Comparison of ENCODE assay signal across 13 cellular contexts in genomic region chr14:74840603-74841030, GRCh38. TPM values are rescaled to one million over a fixed set of nuclear protein-coding genes. Genes with fewer than 3 reads are reported as not detected.
DNase-seq lines count a peak whose midpoint lies in the region; ATAC-seq, FAIRE-seq and TF ChIP-seq lines count a peak whose summit lies in the region.
"Had no signal": no experiment of that assay in that cellular context is flagged by ENCODE, and none has a peak within 500 bp of the region (broad histone marks: within the 10 kb centered on the region; RNA-seq: fewer than 3 reads in every experiment).

No MANE protein-coding gene starts in this region.

- intact Hi-C loops in dorsolateral prefrontal cortex (cut with DNase I): no loop called here
- intact Hi-C loops in right cardiac atrium (cut with DNase I): no loop called here
- intact Hi-C loops in pancreas (cut with DNase I): no loop called here

- H3K27me3 Mint-ChIP-seq in CD4-positive, CD25-positive, alpha-beta regulatory T cell: no peaks in the 10 kb centered on the region
- no peaks in the 10 kb centered on the region for H3K27me3 Mint-ChIP-seq in activated T-helper 17 cell treated with anti-CD3 and anti-CD28 coated beads, Interleukin-2, amount 50 U/mL, for 72 hours

- H3K36me3 ChIP-seq in CD4-positive, CD25-positive, alpha-beta regulatory T cell (ENCODE audit: control insufficient read depth, insufficient read depth, low read length): no peaks in the 10 kb centered on the region
- peaks cover 0 to 7% (median 0%) of the 10 kb centered on the region in 3 donors for H3K36me3 ChIP-seq in pancreas

- H3K9me3 Mint-ChIP-seq in CD4-positive, CD25-positive, alpha-beta regulatory T cell: no peaks in the 10 kb centered on the region
- H3K9me3 Mint-ChIP-seq in activated T-helper 17 cell treated with anti-CD3 and anti-CD28 coated beads, Interleukin-2, amount 50 U/mL, for 72 hours: no peaks in the 10 kb centered on the region

- H3K27ac ChIP-seq in CD4-positive, CD25-positive, alpha-beta regulatory T cell (ENCODE audit: insufficient read depth, low read length, poor library complexity, severe bottlenecking): no peak overlapping the region
- H3K27ac ChIP-seq in dorsolateral prefrontal cortex: no peak overlapping the region
- no peak overlapping the region for H3K27ac ChIP-seq in right cardiac atrium (ENCODE audit: low read length)
- no peak overlapping the region for H3K27ac ChIP-seq in pancreas
- H3K27ac ChIP-seq: upper lobe of left lung had no signal

- peaks cover 42 to 76% (median 53%) of the 10 kb centered on the region in 4 donors for H3K4me1 Mint-ChIP-seq in CD4-positive, CD25-positive, alpha-beta regulatory T cell
- H3K4me1 Mint-ChIP-seq in activated T-helper 17 cell treated with anti-CD3 and anti-CD28 coated beads, Interleukin-2, amount 50 U/mL, for 72 hours: peaks cover 37% of the 10 kb centered on the region

- peak overlapping the region in 2 of 4 donors; percentile 39 to 59 for H3K4me3 Mint-ChIP-seq in CD4-positive, CD25-positive, alpha-beta regulatory T cell
- peak overlapping the region; percentile 37 for H3K4me3 Mint-ChIP-seq in activated T-helper 17 cell treated with anti-CD3 and anti-CD28 coated beads, Interleukin-2, amount 50 U/mL, for 72 hours

- no peaks in the 10 kb centered on the region for H3K9me3 ChIP-seq in CD4-positive, CD25-positive, alpha-beta regulatory T cell (ENCODE audit: control insufficient read depth in 2 of 2, low read length in 2 of 2)
- no peaks in the 10 kb centered on the region for H3K9me3 ChIP-seq in right cardiac atrium (ENCODE audit: control insufficient read depth, low read length)
- H3K9me3 ChIP-seq in pancreas: no peaks in the 10 kb centered on the region
- H3K9me3 ChIP-seq: upper lobe of left lung had no signal

- peaks cover 10% of the 10 kb centered on the region for H3K36me3 Mint-ChIP-seq in CD4-positive, CD25-positive, alpha-beta regulatory T cell
- H3K36me3 Mint-ChIP-seq in activated T-helper 17 cell treated with anti-CD3 and anti-CD28 coated beads, Interleukin-2, amount 50 U/mL, for 72 hours (ENCODE audit: low read depth): peaks cover 26% of the 10 kb centered on the region

- ATAC-seq in CD4-positive, CD25-positive, alpha-beta regulatory T cell (ENCODE audit: low read depth in 2 of 2): peak in 1 of 2 donors; percentile 25
- ATAC-seq in GM19043 (IDR thresholded peaks at IDR 0.05; ENCODE audit: low read depth, unreplicated experiment) (peak; percentile 44), HG03025 (IDR thresholded peaks at IDR 0.05; ENCODE audit: low FRiP score, unreplicated experiment) (peak; percentile 48), HG03432 (IDR thresholded peaks at IDR 0.05; ENCODE audit: unreplicated experiment) (no peak), right cardiac atrium (no peak), pancreas (no peak)
- peak; percentile 59 for ATAC-seq in activated T-helper 17 cell treated with anti-CD3 and anti-CD28 coated beads, Interleukin-2, amount 50 U/mL, for 72 hours (replicated peaks)

- 83% methylated on average over 5 of the region's 5 CpGs for WGBS in right cardiac atrium
- 84 to 89% methylated on average over 5 of the region's 5 CpGs for WGBS in pancreas, 2 donors

- peak in 1 of 3 donors; percentile 35 for DNase-seq in CD4-positive, CD25-positive, alpha-beta regulatory T cell
- DNase-seq in dorsolateral prefrontal cortex: no peak
- no peak for DNase-seq in right cardiac atrium
- no peak for DNase-seq in pancreas
- DNase-seq: activated gamma-delta T cell, mammary epithelial cell, retina, T-helper 9 cell, upper lobe of left lung had no signal

- no peak for FAIRE-seq in pancreas (lab: Jason Lieb, UNC)

- H3K27me3 ChIP-seq in CD4-positive, CD25-positive, alpha-beta regulatory T cell (ENCODE audit: control insufficient read depth, insufficient read depth, low read length): no peaks in the 10 kb centered on the region
- H3K27me3 ChIP-seq in dorsolateral prefrontal cortex (no peaks in the 10 kb centered on the region), right cardiac atrium (ENCODE audit: control insufficient read depth, insufficient read depth) (no peaks in the 10 kb centered on the region), pancreas (no peaks in the 10 kb centered on the region)
- H3K27me3 ChIP-seq: upper lobe of left lung had no signal

- peak overlapping the region; percentile 72 to 95 (median 92) for H3K27ac Mint-ChIP-seq in CD4-positive, CD25-positive, alpha-beta regulatory T cell
- H3K27ac Mint-ChIP-seq in activated T-helper 17 cell treated with anti-CD3 and anti-CD28 coated beads, Interleukin-2, amount 50 U/mL, for 72 hours: peak overlapping the region; percentile 61

- TF ChIP-seq CTCF in dorsolateral prefrontal cortex (IDR thresholded peaks at IDR 0.05 in 54 of 56, conservative IDR thresholded peaks at IDR 0.05 in 2 of 56; ENCODE audit: low read depth in 1 of 56, partially characterized antibody in 56 of 56) (no peak), pancreas (IDR thresholded peaks at IDR 0.05) (no peak)

- peaks cover 50% of the 10 kb centered on the region for H3K4me1 ChIP-seq in CD4-positive, CD25-positive, alpha-beta regulatory T cell (ENCODE audit: control insufficient read depth, insufficient read depth, low read length, poor library complexity, severe bottlenecking)
- H3K4me1 ChIP-seq in right cardiac atrium (ENCODE audit: control insufficient read depth, insufficient read depth, low read length): no peaks in the 10 kb centered on the region
- H3K4me1 ChIP-seq in pancreas: peaks cover 0 to 5% (median 0%) of the 10 kb centered on the region in 3 donors
- H3K4me1 ChIP-seq: upper lobe of left lung had no signal

- peak overlapping the region; percentile 23 for H3K4me3 ChIP-seq in CD4-positive, CD25-positive, alpha-beta regulatory T cell (ENCODE audit: low read depth, low read length)
- H3K4me3 ChIP-seq in dorsolateral prefrontal cortex (no peak overlapping the region), right cardiac atrium (ENCODE audit: low read length) (no peak overlapping the region), pancreas (no peak overlapping the region)
- H3K4me3 ChIP-seq: upper lobe of left lung had no signal

RNA-seq across cellular contexts. Expression of gene PROX2, which starts 35.3 kb away (rescaled TPM):
- total RNA-seq in CD4-positive, CD25-positive, alpha-beta regulatory T cell: not detected
- under 1 TPM in 1 of 4 donors, not detected in 3; 0.21 TPM for polyA plus RNA-seq in CD4-positive, CD25-positive, alpha-beta regulatory T cell
- total RNA-seq in activated T-helper 17 cell treated with anti-CD3 and anti-CD28 coated beads, Interleukin-2, amount 50 U/mL, for 72 hours: under 1 TPM; 0.71 TPM
- under 1 TPM in 43 of 120 experiments, not detected in 77; 0.10 to 0.91 (median 0.18) TPM for total RNA-seq in dorsolateral prefrontal cortex
- total RNA-seq in right cardiac atrium: not detected
- not detected for polyA plus RNA-seq in right cardiac atrium
- total RNA-seq in pancreas: not detected
- polyA plus RNA-seq in pancreas: not detected
- total RNA-seq: mammary epithelial cell had no signal
- polyA plus RNA-seq: mammary epithelial cell had no signal

RNA-seq across cellular contexts. Expression of gene DLST, which starts 41.1 kb away (rescaled TPM):
- 122 TPM for total RNA-seq in CD4-positive, CD25-positive, alpha-beta regulatory T cell
- 10 to 100 TPM in 2 of 4 donors, 1 to 10 TPM in 2; 8.1 to 11.7 (median 10.2) TPM for polyA plus RNA-seq in CD4-positive, CD25-positive, alpha-beta regulatory T cell
- 100 to 1,000 TPM; 102 to 132 TPM for total RNA-seq in activated T-helper 17 cell treated with anti-CD3 and anti-CD28 coated beads, Interleukin-2, amount 50 U/mL, for 72 hours
- 10 to 100 TPM; 54.1 to 89.6 (median 72.8) TPM for total RNA-seq in dorsolateral prefrontal cortex
- 100 to 1,000 TPM; 121 to 148 (median 144) TPM for total RNA-seq in right cardiac atrium
- polyA plus RNA-seq in right cardiac atrium: 87.6 TPM
- total RNA-seq in pancreas: 10 to 100 TPM; 33.5 to 46.0 (median 39.3) TPM
- polyA plus RNA-seq in pancreas: 10 to 100 TPM; 22.8 to 40.4 TPM

Comparison
In these comparisons a context has a peak if more than half of its experiments do, and no peak if none do; other contexts are left out.
1. ATAC-seq: peak in GM19043 (single experiment), HG03025 (single experiment) and activated T-helper 17 cell treated with anti-CD3 and anti-CD28 coated beads, Interleukin-2, amount 50 U/mL, for 72 hours (single experiment); none in HG03432 (single experiment), right cardiac atrium (0 of 2) and pancreas (0 of 4).